1 cellular context compared by ENCODE assay signal in the genomic region with DNA sequence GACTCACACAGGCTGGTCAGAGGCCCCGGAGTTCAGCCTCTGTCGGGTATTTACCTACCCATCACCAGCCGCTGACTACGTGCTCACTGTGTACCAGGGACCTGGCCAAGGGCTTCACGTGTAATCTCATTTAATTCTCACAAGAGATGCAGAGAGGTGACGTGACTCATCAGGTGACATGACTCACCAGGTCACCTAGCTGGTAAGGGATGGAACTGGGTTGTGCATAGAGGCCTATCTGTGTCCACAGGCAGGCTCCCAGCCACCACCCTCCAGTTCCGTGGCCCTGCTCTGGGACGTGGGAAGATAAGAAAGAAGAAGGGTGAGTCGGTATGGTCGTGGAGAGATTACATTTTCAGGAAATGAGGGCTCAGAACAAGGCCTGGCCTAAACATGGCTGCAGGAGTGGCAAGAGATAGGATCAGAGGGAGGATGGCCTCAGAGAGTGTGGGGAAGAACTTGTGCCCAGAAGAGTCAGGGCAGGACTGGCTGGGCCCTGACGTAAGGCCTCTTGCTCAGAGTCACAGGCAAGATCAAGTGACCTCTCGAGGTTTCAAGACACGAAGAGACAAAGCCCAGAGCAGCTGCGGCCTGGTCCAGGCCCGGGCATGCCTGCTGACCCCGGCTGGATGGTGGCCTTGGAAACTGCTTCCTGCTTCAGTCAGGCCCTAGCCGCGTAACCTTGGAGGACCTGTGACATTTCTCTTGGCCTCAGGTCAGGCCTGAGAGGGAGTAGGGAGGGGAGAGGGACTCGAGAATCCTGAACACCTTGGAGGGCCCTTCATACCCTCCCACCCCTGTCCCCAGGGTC.
A peak's percentile ranks its signal among the peaks of the same experiment; 100 is the strongest.
TF ChIP-seq lines count a peak whose summit lies in the region.

No MANE protein-coding gene starts in this region.

TF ChIP-seq in HEK293, 187 proteins besides CTCF, POLR2A, EP300 and RAD21 (continued from another document and continues in another):
- TF ChIP-seq, protein P1, sequence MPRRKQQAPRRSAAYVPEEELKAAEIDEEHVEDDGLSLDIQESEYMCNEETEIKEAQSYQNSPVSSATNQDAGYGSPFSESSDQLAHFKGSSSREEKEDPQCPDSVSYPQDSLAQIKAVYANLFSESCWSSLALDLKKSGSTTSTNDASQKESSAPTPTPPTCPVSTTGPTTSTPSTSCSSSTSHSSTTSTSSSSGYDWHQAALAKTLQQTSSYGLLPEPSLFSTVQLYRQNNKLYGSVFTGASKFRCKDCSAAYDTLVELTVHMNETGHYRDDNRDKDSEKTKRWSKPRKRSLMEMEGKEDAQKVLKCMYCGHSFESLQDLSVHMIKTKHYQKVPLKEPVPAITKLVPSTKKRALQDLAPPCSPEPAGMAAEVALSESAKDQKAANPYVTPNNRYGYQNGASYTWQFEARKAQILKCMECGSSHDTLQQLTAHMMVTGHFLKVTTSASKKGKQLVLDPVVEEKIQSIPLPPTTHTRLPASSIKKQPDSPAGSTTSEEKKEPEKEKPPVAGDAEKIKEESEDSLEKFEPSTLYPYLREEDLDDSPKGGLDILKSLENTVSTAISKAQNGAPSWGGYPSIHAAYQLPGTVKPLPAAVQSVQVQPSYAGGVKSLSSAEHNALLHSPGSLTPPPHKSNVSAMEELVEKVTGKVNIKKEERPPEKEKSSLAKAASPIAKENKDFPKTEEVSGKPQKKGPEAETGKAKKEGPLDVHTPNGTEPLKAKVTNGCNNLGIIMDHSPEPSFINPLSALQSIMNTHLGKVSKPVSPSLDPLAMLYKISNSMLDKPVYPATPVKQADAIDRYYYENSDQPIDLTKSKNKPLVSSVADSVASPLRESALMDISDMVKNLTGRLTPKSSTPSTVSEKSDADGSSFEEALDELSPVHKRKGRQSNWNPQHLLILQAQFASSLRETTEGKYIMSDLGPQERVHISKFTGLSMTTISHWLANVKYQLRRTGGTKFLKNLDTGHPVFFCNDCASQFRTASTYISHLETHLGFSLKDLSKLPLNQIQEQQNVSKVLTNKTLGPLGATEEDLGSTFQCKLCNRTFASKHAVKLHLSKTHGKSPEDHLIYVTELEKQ (tag by site-specific recombination; IDR thresholded peaks at IDR 0.05; ENCODE audit: borderline replicate concordance) = no peak
- TF ChIP-seq ZNF571 (tag by site-specific recombination; IDR thresholded peaks at IDR 0.05) (no peak), KLF16 (tag by site-specific recombination; IDR thresholded peaks at IDR 0.05) (no peak), ZNF24 (tag by site-specific recombination; IDR thresholded peaks at IDR 0.05) (0 out of 2 replicates have a peak, but pooled peaks have one; percentile 54), ZNF654 (tag by site-specific recombination; IDR thresholded peaks at IDR 0.05; ENCODE audit: low read depth) (no peak), ZNF777 (tag by site-specific recombination; IDR thresholded peaks at IDR 0.05; ENCODE audit: borderline replicate concordance) (no peak), ZNF248 (tag by site-specific recombination; IDR thresholded peaks at IDR 0.05) (no peak), HIC1 (tag by site-specific recombination; IDR thresholded peaks at IDR 0.05) (peak; percentile 46), ZNF121 (tag by site-specific recombination; IDR thresholded peaks at IDR 0.05) (no peak), ZNF776 (tag by site-specific recombination; IDR thresholded peaks at IDR 0.05; ENCODE audit: borderline replicate concordance) (no peak), PRDM1 (tag by site-specific recombination; IDR thresholded peaks at IDR 0.05) (no peak), ZNF645 (tag by site-specific recombination; IDR thresholded peaks at IDR 0.05) (no peak), ZNF664 (tag by site-specific recombination; IDR thresholded peaks at IDR 0.05) (peak; percentile 51; the same call in 1 of the 2 replicates), ZXDB (tag by site-specific recombination; IDR thresholded peaks at IDR 0.05) (no peak), KLF1 (tag by site-specific recombination; IDR thresholded peaks at IDR 0.05) (no peak), ZSCAN23 (tag by site-specific recombination; IDR thresholded peaks at IDR 0.05) (no peak), ZNF114 (tag by site-specific recombination; IDR thresholded peaks at IDR 0.05) (no peak), ZNF175 (tag by site-specific recombination; IDR thresholded peaks at IDR 0.05) (no peak), ZNF221 (tag by site-specific recombination; IDR thresholded peaks at IDR 0.05; ENCODE audit: borderline replicate concordance) (no peak), ZNF266 (tag by site-specific recombination; IDR thresholded peaks at IDR 0.05; ENCODE audit: low read depth) (no peak), ZNF623 (tag by site-specific recombination; IDR thresholded peaks at IDR 0.05) (no peak), ZNF48 (tag by site-specific recombination; IDR thresholded peaks at IDR 0.05) (no peak), ZNF416 (tag by site-specific recombination; IDR thresholded peaks at IDR 0.05) (no peak), ZNF624 (tag by site-specific recombination; IDR thresholded peaks at IDR 0.05) (no peak), ZNF791 (tag by site-specific recombination; IDR thresholded peaks at IDR 0.05) (no peak), KLF8 (tag by site-specific recombination; IDR thresholded peaks at IDR 0.05) (0 out of 2 replicates have a peak, but pooled peaks have one; percentile 52)
- TF ChIP-seq, protein P2, sequence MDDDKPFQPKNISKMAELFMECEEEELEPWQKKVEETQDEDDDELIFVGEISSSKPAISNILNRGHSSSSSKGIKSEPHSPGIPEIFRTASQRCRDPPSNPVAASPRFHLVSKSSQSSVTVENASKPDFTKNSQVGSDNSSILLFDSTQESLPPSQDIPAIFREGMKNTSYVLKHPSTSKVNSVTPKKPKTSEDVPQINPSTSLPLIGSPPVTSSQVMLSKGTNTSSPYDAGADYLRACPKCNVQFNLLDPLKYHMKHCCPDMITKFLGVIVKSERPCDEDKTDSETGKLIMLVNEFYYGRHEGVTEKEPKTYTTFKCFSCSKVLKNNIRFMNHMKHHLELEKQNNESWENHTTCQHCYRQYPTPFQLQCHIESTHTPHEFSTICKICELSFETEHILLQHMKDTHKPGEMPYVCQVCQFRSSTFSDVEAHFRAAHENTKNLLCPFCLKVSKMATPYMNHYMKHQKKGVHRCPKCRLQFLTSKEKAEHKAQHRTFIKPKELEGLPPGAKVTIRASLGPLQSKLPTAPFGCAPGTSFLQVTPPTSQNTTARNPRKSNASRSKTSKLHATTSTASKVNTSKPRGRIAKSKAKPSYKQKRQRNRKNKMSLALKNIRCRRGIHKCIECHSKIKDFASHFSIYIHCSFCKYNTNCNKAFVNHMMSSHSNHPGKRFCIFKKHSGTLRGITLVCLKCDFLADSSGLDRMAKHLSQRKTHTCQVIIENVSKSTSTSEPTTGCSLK (tag by site-specific recombination; IDR thresholded peaks at IDR 0.05) = no peak
- TF ChIP-seq, protein P3, sequence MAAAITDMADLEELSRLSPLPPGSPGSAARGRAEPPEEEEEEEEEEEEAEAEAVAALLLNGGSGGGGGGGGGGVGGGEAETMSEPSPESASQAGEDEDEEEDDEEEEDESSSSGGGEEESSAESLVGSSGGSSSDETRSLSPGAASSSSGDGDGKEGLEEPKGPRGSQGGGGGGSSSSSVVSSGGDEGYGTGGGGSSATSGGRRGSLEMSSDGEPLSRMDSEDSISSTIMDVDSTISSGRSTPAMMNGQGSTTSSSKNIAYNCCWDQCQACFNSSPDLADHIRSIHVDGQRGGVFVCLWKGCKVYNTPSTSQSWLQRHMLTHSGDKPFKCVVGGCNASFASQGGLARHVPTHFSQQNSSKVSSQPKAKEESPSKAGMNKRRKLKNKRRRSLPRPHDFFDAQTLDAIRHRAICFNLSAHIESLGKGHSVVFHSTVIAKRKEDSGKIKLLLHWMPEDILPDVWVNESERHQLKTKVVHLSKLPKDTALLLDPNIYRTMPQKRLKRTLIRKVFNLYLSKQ (tag by site-specific recombination; IDR thresholded peaks at IDR 0.05; ENCODE audit: borderline replicate concordance) = no peak
- TF ChIP-seq, protein P4, sequence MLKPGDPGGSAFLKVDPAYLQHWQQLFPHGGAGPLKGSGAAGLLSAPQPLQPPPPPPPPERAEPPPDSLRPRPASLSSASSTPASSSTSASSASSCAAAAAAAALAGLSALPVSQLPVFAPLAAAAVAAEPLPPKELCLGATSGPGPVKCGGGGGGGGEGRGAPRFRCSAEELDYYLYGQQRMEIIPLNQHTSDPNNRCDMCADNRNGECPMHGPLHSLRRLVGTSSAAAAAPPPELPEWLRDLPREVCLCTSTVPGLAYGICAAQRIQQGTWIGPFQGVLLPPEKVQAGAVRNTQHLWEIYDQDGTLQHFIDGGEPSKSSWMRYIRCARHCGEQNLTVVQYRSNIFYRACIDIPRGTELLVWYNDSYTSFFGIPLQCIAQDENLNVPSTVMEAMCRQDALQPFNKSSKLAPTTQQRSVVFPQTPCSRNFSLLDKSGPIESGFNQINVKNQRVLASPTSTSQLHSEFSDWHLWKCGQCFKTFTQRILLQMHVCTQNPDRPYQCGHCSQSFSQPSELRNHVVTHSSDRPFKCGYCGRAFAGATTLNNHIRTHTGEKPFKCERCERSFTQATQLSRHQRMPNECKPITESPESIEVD (tag by site-specific recombination; IDR thresholded peaks at IDR 0.05) = no peak
- TF ChIP-seq, protein P5, sequence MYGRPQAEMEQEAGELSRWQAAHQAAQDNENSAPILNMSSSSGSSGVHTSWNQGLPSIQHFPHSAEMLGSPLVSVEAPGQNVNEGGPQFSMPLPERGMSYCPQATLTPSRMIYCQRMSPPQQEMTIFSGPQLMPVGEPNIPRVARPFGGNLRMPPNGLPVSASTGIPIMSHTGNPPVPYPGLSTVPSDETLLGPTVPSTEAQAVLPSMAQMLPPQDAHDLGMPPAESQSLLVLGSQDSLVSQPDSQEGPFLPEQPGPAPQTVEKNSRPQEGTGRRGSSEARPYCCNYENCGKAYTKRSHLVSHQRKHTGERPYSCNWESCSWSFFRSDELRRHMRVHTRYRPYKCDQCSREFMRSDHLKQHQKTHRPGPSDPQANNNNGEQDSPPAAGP (tag by site-specific recombination; IDR thresholded peaks at IDR 0.05) = peak; percentile 98
- TF ChIP-seq, protein P6, sequence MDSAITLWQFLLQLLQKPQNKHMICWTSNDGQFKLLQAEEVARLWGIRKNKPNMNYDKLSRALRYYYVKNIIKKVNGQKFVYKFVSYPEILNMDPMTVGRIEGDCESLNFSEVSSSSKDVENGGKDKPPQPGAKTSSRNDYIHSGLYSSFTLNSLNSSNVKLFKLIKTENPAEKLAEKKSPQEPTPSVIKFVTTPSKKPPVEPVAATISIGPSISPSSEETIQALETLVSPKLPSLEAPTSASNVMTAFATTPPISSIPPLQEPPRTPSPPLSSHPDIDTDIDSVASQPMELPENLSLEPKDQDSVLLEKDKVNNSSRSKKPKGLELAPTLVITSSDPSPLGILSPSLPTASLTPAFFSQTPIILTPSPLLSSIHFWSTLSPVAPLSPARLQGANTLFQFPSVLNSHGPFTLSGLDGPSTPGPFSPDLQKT (IDR thresholded peaks at IDR 0.05; ENCODE audit: borderline replicate concordance, low read depth, low read length) = no peak
- TF ChIP-seq, protein P7, sequence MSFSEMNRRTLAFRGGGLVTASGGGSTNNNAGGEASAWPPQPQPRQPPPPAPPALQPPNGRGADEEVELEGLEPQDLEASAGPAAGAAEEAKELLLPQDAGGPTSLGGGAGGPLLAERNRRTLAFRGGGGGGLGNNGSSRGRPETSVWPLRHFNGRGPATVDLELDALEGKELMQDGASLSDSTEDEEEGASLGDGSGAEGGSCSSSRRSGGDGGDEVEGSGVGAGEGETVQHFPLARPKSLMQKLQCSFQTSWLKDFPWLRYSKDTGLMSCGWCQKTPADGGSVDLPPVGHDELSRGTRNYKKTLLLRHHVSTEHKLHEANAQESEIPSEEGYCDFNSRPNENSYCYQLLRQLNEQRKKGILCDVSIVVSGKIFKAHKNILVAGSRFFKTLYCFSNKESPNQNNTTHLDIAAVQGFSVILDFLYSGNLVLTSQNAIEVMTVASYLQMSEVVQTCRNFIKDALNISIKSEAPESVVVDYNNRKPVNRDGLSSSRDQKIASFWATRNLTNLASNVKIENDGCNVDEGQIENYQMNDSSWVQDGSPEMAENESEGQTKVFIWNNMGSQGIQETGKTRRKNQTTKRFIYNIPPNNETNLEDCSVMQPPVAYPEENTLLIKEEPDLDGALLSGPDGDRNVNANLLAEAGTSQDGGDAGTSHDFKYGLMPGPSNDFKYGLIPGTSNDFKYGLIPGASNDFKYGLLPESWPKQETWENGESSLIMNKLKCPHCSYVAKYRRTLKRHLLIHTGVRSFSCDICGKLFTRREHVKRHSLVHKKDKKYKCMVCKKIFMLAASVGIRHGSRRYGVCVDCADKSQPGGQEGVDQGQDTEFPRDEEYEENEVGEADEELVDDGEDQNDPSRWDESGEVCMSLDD (tag by site-specific recombination; IDR thresholded peaks at IDR 0.05) = no peak
- TF ChIP-seq, protein P8, sequence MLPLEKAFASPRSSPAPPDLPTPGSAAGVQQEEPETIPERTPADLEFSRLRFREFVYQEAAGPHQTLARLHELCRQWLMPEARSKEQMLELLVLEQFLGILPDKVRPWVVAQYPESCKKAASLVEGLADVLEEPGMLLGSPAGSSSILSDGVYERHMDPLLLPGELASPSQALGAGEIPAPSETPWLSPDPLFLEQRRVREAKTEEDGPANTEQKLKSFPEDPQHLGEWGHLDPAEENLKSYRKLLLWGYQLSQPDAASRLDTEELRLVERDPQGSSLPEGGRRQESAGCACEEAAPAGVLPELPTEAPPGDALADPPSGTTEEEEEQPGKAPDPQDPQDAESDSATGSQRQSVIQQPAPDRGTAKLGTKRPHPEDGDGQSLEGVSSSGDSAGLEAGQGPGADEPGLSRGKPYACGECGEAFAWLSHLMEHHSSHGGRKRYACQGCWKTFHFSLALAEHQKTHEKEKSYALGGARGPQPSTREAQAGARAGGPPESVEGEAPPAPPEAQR (tag by site-specific recombination; IDR thresholded peaks at IDR 0.05) = no peak
